ENCODE assay signal across 22 cellular contexts in the genomic region with DNA sequence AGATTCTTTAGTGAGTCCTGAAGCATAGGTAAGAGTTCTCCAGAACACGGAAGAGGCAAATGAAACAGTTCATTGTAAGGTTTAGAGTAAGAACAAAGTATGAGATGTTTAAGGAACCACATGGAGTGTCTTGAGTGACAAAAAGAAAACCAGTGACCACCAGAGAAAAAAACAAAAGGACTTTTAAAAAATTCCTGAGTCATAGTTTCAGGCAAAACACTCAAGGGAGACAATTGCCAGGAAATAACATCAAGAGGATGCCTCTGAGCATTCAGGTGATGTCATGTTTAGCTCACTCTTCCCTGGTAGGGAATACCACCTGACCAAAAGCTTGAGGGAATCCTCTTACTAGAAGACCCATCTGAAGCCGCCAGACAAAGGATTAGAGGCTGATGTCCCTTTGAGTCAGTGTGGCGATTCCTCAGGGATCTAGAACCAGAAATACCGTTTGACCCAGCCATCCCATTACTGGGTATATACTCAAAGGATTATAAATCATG.
DNase-seq lines count a peak whose midpoint lies in the region; ATAC-seq and TF ChIP-seq lines count a peak whose summit lies in the region.
"Had no signal": no experiment of that assay in that cellular context is flagged by ENCODE, and none has a peak within 500 bp of the region (broad histone marks: within the 10 kb centered on the region; RNA-seq: fewer than 3 reads in every experiment).

No MANE protein-coding gene starts in this region.

- no peak for TF ChIP-seq CTCF in epithelial cell of esophagus (IDR thresholded peaks at IDR 0.05; ENCODE audit: insufficient read depth, low read depth, low read length, missing control alignments)
- TF ChIP-seq CTCF in WTC11 (IDR thresholded peaks at IDR 0.05) = no peak

- peak; percentile 86 for DNase-seq in DMS53 (lab: John Stamatoyannopoulos, UW)
- DNase-seq in M059J (ENCODE audit: low read depth) = peak; percentile 14
- DNase-seq in epithelial cell of esophagus (ENCODE audit: low read depth) = peak; percentile 36
- no peak for DNase-seq in memory B cell (ENCODE audit: low spot score in 2 of 2)
- no peak for DNase-seq in activated T-helper 2 cell treated with anti-CD3 and anti-CD28 coated beads, Interferon-gamma antibody, Interleukin-2, Interleukin-4, amounts not matched to agents 10 μg/mL and 5 μg/mL and 100 μg/mL, durations not matched to agents 14 hours and 24 hours and 36 hours (ENCODE audit: low spot score)
- no peak for DNase-seq in cardiac septum (ENCODE audit: low spot score)
- no peak for DNase-seq in WTC11 (ENCODE audit: low spot score)
- DNase-seq: Calu3; CD8-positive, alpha-beta T cell; DMS79; GM23248; KG1; NCI-H1417; NCI-H187 treated with DMSO at 0.1 percent for 48 hours; NCI-H226; NCI-H524 treated with DMSO at 0.1 percent for 48 hours; SJCRH30 had no signal

- no peak overlapping the region for H3K4me3 Mint-ChIP-seq in memory B cell
- H3K4me3 Mint-ChIP-seq in activated T-helper 2 cell treated with anti-CD3 and anti-CD28 coated beads, Interferon-gamma antibody, Interleukin-2, Interleukin-4, amounts not matched to agents 10 μg/mL and 5 μg/mL and 100 μg/mL, durations not matched to agents 14 hours and 24 hours and 36 hours (ENCODE audit: low read depth) = no peak overlapping the region
- H3K4me3 Mint-ChIP-seq in WTC11 = no peak overlapping the region
- H3K4me3 Mint-ChIP-seq: CD8-positive, alpha-beta T cell had no signal

- H3K9me3 Mint-ChIP-seq in memory B cell (no peaks in the 10 kb centered on the region), WTC11 (no peaks in the 10 kb centered on the region)
- no peaks in the 10 kb centered on the region for H3K9me3 Mint-ChIP-seq in activated T-helper 2 cell treated with anti-CD3 and anti-CD28 coated beads, Interferon-gamma antibody, Interleukin-2, Interleukin-4, amounts not matched to agents 10 μg/mL and 5 μg/mL and 100 μg/mL, durations not matched to agents 14 hours and 24 hours and 36 hours
- H3K9me3 Mint-ChIP-seq: CD8-positive, alpha-beta T cell had no signal

- intact Hi-C loops in activated T-helper 2 cell treated with anti-CD3 and anti-CD28 coated beads, Interferon-gamma antibody, Interleukin-2, Interleukin-4, amounts not matched to agents 10 μg/mL and 5 μg/mL and 100 μg/mL, durations not matched to agents 14 hours and 24 hours and 36 hours (cut with micrococcal nuclease) = no loop called here
- intact Hi-C loops in cardiac septum (cut with DNase I) = no loop called here

- H3K27ac Mint-ChIP-seq in memory B cell (peak overlapping the region; percentile 31), WTC11 (no peak overlapping the region; the same call in 1 of the 2 replicates)
- no peak overlapping the region for H3K27ac Mint-ChIP-seq in activated T-helper 2 cell treated with anti-CD3 and anti-CD28 coated beads, Interferon-gamma antibody, Interleukin-2, Interleukin-4, amounts not matched to agents 10 μg/mL and 5 μg/mL and 100 μg/mL, durations not matched to agents 14 hours and 24 hours and 36 hours
- H3K27ac Mint-ChIP-seq: CD8-positive, alpha-beta T cell had no signal

- CTCF ChIA-PET in WTC11 (lab: Charles Lee) = no interaction called here

- H3K27me3 Mint-ChIP-seq in memory B cell (no peaks in the 10 kb centered on the region), WTC11 (ENCODE audit: low read depth) (no peaks in the 10 kb centered on the region)
- H3K27me3 Mint-ChIP-seq in activated T-helper 2 cell treated with anti-CD3 and anti-CD28 coated beads, Interferon-gamma antibody, Interleukin-2, Interleukin-4, amounts not matched to agents 10 μg/mL and 5 μg/mL and 100 μg/mL, durations not matched to agents 14 hours and 24 hours and 36 hours (ENCODE audit: low read depth) = no peaks in the 10 kb centered on the region

- peaks cover 2% of the 10 kb centered on the region for H3K4me1 Mint-ChIP-seq in memory B cell
- H3K4me1 Mint-ChIP-seq in activated T-helper 2 cell treated with anti-CD3 and anti-CD28 coated beads, Interferon-gamma antibody, Interleukin-2, Interleukin-4, amounts not matched to agents 10 μg/mL and 5 μg/mL and 100 μg/mL, durations not matched to agents 14 hours and 24 hours and 36 hours (ENCODE audit: low read depth) = no peaks in the 10 kb centered on the region
- H3K4me1 Mint-ChIP-seq in WTC11 = peaks cover 11% of the 10 kb centered on the region

- POLR2A ChIA-PET in WTC11 (lab: Charles Lee) = no interaction called here

- peaks cover 20% of the 10 kb centered on the region for H3K36me3 Mint-ChIP-seq in memory B cell
- no peaks in the 10 kb centered on the region for H3K36me3 Mint-ChIP-seq in activated T-helper 2 cell treated with anti-CD3 and anti-CD28 coated beads, Interferon-gamma antibody, Interleukin-2, Interleukin-4, amounts not matched to agents 10 μg/mL and 5 μg/mL and 100 μg/mL, durations not matched to agents 14 hours and 24 hours and 36 hours (ENCODE audit: low read depth)
- no peaks in the 10 kb centered on the region for H3K36me3 Mint-ChIP-seq in WTC11
- H3K36me3 Mint-ChIP-seq: CD8-positive, alpha-beta T cell had no signal

- no peak overlapping the region for H3K4me3 ChIP-seq in epithelial cell of esophagus (ENCODE audit: low read length)
- H3K4me3 ChIP-seq: A549, BLaER1, GM23248, SJCRH30 had no signal

- no peak for ATAC-seq in memory B cell (ENCODE audit: low read depth)
- no peak for ATAC-seq in WTC11
- no peak for ATAC-seq in HG03135 (IDR thresholded peaks at IDR 0.05; ENCODE audit: unreplicated experiment)
- ATAC-seq: A549; CD8-positive, alpha-beta T cell; HCT116; Panc1 had no signal

TF ChIP-seq in WTC11, 78 proteins besides CTCF, POLR2A, EP300 and RAD21 (continues in another document):
- TF ChIP-seq CREM (CRISPR knock-in tag; IDR thresholded peaks at IDR 0.05) (no peak), CBFB (CRISPR knock-in tag; IDR thresholded peaks at IDR 0.05; ENCODE audit: low read depth) (no peak), KAT7 (CRISPR knock-in tag; IDR thresholded peaks at IDR 0.05; ENCODE audit: borderline replicate concordance) (no peak), SMAD4 (CRISPR knock-in tag; IDR thresholded peaks at IDR 0.05) (no peak), TEAD4 (CRISPR knock-in tag; IDR thresholded peaks at IDR 0.05) (no peak), ZNF121 (CRISPR knock-in tag; IDR thresholded peaks at IDR 0.05) (no peak), GTF2I (CRISPR knock-in tag; conservative IDR thresholded peaks at IDR 0.05) (no peak)
- TF ChIP-seq, protein P1, sequence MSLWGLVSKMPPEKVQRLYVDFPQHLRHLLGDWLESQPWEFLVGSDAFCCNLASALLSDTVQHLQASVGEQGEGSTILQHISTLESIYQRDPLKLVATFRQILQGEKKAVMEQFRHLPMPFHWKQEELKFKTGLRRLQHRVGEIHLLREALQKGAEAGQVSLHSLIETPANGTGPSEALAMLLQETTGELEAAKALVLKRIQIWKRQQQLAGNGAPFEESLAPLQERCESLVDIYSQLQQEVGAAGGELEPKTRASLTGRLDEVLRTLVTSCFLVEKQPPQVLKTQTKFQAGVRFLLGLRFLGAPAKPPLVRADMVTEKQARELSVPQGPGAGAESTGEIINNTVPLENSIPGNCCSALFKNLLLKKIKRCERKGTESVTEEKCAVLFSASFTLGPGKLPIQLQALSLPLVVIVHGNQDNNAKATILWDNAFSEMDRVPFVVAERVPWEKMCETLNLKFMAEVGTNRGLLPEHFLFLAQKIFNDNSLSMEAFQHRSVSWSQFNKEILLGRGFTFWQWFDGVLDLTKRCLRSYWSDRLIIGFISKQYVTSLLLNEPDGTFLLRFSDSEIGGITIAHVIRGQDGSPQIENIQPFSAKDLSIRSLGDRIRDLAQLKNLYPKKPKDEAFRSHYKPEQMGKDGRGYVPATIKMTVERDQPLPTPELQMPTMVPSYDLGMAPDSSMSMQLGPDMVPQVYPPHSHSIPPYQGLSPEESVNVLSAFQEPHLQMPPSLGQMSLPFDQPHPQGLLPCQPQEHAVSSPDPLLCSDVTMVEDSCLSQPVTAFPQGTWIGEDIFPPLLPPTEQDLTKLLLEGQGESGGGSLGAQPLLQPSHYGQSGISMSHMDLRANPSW (CRISPR knock-in tag; conservative IDR thresholded peaks at IDR 0.05; ENCODE audit: low read depth) = no peak
- TF ChIP-seq, protein P2, sequence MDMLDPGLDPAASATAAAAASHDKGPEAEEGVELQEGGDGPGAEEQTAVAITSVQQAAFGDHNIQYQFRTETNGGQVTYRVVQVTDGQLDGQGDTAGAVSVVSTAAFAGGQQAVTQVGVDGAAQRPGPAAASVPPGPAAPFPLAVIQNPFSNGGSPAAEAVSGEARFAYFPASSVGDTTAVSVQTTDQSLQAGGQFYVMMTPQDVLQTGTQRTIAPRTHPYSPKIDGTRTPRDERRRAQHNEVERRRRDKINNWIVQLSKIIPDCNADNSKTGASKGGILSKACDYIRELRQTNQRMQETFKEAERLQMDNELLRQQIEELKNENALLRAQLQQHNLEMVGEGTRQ (CRISPR knock-in tag; IDR thresholded peaks at IDR 0.05) = no peak
- TF ChIP-seq, protein P3, sequence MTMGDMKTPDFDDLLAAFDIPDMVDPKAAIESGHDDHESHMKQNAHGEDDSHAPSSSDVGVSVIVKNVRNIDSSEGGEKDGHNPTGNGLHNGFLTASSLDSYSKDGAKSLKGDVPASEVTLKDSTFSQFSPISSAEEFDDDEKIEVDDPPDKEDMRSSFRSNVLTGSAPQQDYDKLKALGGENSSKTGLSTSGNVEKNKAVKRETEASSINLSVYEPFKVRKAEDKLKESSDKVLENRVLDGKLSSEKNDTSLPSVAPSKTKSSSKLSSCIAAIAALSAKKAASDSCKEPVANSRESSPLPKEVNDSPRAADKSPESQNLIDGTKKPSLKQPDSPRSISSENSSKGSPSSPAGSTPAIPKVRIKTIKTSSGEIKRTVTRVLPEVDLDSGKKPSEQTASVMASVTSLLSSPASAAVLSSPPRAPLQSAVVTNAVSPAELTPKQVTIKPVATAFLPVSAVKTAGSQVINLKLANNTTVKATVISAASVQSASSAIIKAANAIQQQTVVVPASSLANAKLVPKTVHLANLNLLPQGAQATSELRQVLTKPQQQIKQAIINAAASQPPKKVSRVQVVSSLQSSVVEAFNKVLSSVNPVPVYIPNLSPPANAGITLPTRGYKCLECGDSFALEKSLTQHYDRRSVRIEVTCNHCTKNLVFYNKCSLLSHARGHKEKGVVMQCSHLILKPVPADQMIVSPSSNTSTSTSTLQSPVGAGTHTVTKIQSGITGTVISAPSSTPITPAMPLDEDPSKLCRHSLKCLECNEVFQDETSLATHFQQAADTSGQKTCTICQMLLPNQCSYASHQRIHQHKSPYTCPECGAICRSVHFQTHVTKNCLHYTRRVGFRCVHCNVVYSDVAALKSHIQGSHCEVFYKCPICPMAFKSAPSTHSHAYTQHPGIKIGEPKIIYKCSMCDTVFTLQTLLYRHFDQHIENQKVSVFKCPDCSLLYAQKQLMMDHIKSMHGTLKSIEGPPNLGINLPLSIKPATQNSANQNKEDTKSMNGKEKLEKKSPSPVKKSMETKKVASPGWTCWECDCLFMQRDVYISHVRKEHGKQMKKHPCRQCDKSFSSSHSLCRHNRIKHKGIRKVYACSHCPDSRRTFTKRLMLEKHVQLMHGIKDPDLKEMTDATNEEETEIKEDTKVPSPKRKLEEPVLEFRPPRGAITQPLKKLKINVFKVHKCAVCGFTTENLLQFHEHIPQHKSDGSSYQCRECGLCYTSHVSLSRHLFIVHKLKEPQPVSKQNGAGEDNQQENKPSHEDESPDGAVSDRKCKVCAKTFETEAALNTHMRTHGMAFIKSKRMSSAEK (CRISPR knock-in tag; IDR thresholded peaks at IDR 0.05; ENCODE audit: borderline replicate concordance) = no peak

Comparison
In these comparisons a context has a peak if more than half of its experiments do, and no peak if none do; other contexts are left out.
1. DNase-seq: peak in DMS53 (single experiment), M059J (single experiment) and epithelial cell of esophagus (single experiment); none in memory B cell (0 of 2), activated T-helper 2 cell treated with anti-CD3 and anti-CD28 coated beads, Interferon-gamma antibody, Interleukin-2, Interleukin-4, amounts not matched to agents 10 μg/mL and 5 μg/mL and 100 μg/mL, durations not matched to agents 14 hours and 24 hours and 36 hours (single experiment), cardiac septum (single experiment) and WTC11 (single experiment).